20 cellular contexts compared by ENCODE assay signal in the genomic region with DNA sequence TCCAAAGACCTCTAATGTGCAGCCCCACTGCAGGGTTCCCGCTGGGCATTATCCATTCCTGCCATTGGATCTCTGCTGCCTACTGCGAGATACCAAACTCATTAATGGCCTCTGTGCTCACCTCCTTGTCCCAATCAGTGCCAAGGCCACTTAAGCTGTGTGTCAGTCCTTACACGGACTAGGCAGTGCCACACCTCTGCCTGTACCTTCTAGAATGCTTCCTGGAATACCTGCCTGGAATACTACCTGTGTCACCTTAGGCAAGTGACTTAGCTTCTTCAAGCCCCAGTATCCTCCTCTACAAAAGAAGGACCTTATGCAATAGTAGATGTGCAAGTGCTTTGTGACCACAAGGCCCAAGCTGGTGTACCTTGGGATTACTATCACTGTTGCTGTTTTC.
DNase-seq lines count a peak whose midpoint lies in the region; ATAC-seq and TF ChIP-seq lines count a peak whose summit lies in the region.
"Had no signal": no experiment of that assay in that cellular context is flagged by ENCODE, and none has a peak within 500 bp of the region (broad histone marks: within the 10 kb centered on the region; RNA-seq: fewer than 3 reads in every experiment).

No MANE protein-coding gene starts in this region.

- no peak overlapping the region for H3K23ac ChIP-seq in mesendoderm (ENCODE audit: low read length)

- no peak overlapping the region for H2BK5ac ChIP-seq in mesendoderm (ENCODE audit: low read length)

- H3K79me1 ChIP-seq in mesendoderm (ENCODE audit: low read length), result no peaks in the 10 kb centered on the region

- H3K4me2 ChIP-seq in mesendoderm (ENCODE audit: low read length), result no peak overlapping the region
- H3K4me2 ChIP-seq: A549, GM23338 had no signal

- no peak overlapping the region for H4K8ac ChIP-seq in mesendoderm (ENCODE audit: low read depth, low read length)

- no peak overlapping the region for H3K18ac ChIP-seq in mesendoderm (ENCODE audit: low read length)

- no peaks in the 10 kb centered on the region for H3K36me3 ChIP-seq in mesendoderm (ENCODE audit: control insufficient read depth, insufficient read depth, low read length)

- intact Hi-C loops in left colon (cut with DNase I, micrococcal nuclease) (no loop called here), posterior vena cava (cut with DNase I) (no loop called here)

- no peak for DNase-seq in left colon
- DNase-seq in mesendoderm, result no peak
- peak; percentile 9 for DNase-seq in posterior vena cava (ENCODE audit: low spot score)
- DNase-seq in H4 (ENCODE audit: low spot score), result no peak
- DNase-seq in SHP77 (lab: John Stamatoyannopoulos, UW), result no peak
- no peak for DNase-seq in cerebellar cortex (ENCODE audit: low spot score)
- DNase-seq: 8988T; ACHN; C1 segment of cervical spinal cord; Caco-2; CD4-positive, CD25-positive, alpha-beta regulatory T cell; CD8-positive, alpha-beta T cell; DMS153; DND-41; H7; HCEC 1CT had no signal

- peak overlapping the region; percentile 25 for H2AK5ac ChIP-seq in mesendoderm (ENCODE audit: low read length)

- no peaks in the 10 kb centered on the region for H3K27me3 ChIP-seq in mesendoderm (ENCODE audit: insufficient read depth, low read length, poor library complexity)

- peaks cover 14% of the 10 kb centered on the region for H3K4me1 ChIP-seq in mesendoderm (ENCODE audit: control insufficient read depth, low read depth, low read length)

- H2BK120ac ChIP-seq in mesendoderm (ENCODE audit: low read depth, low read length), result no peak overlapping the region

- ATAC-seq in left colon (peak; percentile 70), HG03108 (IDR thresholded peaks at IDR 0.05; ENCODE audit: unreplicated experiment) (no peak)
- ATAC-seq: A549; CD8-positive, alpha-beta T cell; GM23338 had no signal

- no peak overlapping the region for H4K5ac ChIP-seq in mesendoderm (ENCODE audit: low read length)

- H2BK15ac ChIP-seq in mesendoderm (replicated peaks; ENCODE audit: low read depth), result no peak overlapping the region

- H3K4me3 ChIP-seq in mesendoderm (ENCODE audit: low read length), result no peak overlapping the region
- H3K4me3 ChIP-seq: A549, GM23338 had no signal

- H3K27ac ChIP-seq in VCaP (peak overlapping the region; percentile 64; the same call in 1 of the 2 replicates), mesendoderm (ENCODE audit: low read depth, low read length) (no peak overlapping the region)
- H3K27ac ChIP-seq: A549 had no signal

- no peak for TF ChIP-seq CTCF in VCaP (conservative IDR thresholded peaks at IDR 0.05)

- no peak overlapping the region for H3K56ac ChIP-seq in mesendoderm (ENCODE audit: low read length)

- H3K4ac ChIP-seq in mesendoderm (ENCODE audit: low read depth, low read length), result no peak overlapping the region

- no peaks in the 10 kb centered on the region for H3K79me2 ChIP-seq in mesendoderm (ENCODE audit: control insufficient read depth, insufficient read depth, low read length)

- no peak overlapping the region for H3K9ac ChIP-seq in mesendoderm (ENCODE audit: low read length)

- no CpG with 5 or more reads among the region's 3 CpGs for WGBS in mesendoderm (ENCODE audit: extremely low coverage, insufficient coverage, low lambda C conversion rate)
